Comparison of ENCODE assay signal across 11 cellular contexts in the genomic region with DNA sequence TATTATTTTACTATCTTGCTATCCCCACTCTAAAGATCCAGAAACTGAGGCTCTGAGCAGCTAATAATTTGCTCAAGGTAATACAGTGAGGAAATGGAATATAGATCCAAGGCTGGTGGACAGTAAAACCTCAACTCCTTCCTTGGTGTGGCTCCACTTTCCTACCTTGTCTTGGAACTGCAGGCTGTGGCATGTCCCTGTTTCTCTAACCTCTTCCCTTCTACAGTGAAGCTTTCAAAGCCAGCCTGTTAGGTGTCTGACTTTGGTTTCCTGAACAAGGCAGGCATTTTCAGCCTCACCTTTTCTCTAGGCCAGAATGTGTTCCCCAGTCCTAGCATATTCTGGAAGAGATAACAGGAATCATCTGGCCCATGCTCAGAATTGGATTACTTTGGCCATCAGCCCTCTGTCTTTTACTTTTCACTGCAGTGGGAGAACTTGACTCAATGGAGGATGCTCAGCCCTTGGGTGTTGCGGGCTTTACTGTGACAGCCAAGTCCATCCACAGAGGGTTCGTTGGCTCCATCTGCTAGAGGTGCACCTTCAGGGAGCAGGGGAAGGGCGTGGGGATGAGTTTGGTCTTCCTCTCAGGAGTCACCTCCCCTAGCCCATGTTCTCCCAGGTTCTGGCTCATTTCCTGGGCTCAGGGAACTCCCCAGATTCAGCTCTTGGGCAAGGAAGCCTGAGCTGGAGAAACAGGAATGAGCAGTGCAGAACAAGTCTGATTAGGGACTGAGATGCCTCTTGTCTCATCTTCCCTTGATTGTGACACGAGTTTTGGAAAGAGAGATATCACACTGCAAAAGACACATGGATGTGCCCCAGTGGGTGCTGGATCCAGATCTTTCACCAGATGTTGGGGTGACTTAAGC. TPM values are rescaled to one million over a fixed set of nuclear protein-coding genes. Genes with fewer than 3 reads are reported as not detected.
DNase-seq lines count a peak whose midpoint lies in the region; ATAC-seq lines count a peak whose summit lies in the region.
"Had no signal": no experiment of that assay in that cellular context is flagged by ENCODE, and none has a peak within 500 bp of the region (broad histone marks: within the 10 kb centered on the region; RNA-seq: fewer than 3 reads in every experiment).

No MANE protein-coding gene starts in this region.

- no peak for DNase-seq in activated naive CD4-positive, alpha-beta T cell treated with anti-CD3 and anti-CD28 coated beads for 36 hours
- no peak for DNase-seq in activated naive CD4-positive, alpha-beta T cell treated with Interleukin-2 at 50 U/mL for 16 hours
- DNase-seq in activated naive CD8-positive, alpha-beta T cell treated with anti-CD3 and anti-CD28 coated beads, Interleukin-2, amount 10 ng/mL, durations not matched to agents 7 days and 5 days = no peak
- DNase-seq in substantia nigra (lab: John Stamatoyannopoulos, UW) (peak in 1 of 49 donors; percentile 56), occipital lobe (lab: John Stamatoyannopoulos, UW) (no peak), sciatic nerve (ENCODE audit: low spot score) (no peak)
- DNase-seq: right lobe of liver had no signal

- peaks cover 40% of the 10 kb centered on the region for H3K27me3 ChIP-seq in iPS-18a (ENCODE audit: control insufficient read depth, insufficient read depth, low read length)
- H3K27me3 ChIP-seq: right lobe of liver had no signal

- H3K4me1 ChIP-seq in iPS-18a (ENCODE audit: control insufficient read depth, low read depth, low read length) = peaks cover 22% of the 10 kb centered on the region

- H3K36me3 ChIP-seq in iPS-18a (ENCODE audit: control insufficient read depth, low read depth, low read length) = no peaks in the 10 kb centered on the region
- H3K36me3 ChIP-seq: right lobe of liver had no signal

- H3K4me1 Mint-ChIP-seq in activated naive CD4-positive, alpha-beta T cell treated with anti-CD3 and anti-CD28 coated beads for 36 hours (ENCODE audit: low read depth) = peaks cover 36% of the 10 kb centered on the region
- peaks cover 21% of the 10 kb centered on the region for H3K4me1 Mint-ChIP-seq in activated naive CD8-positive, alpha-beta T cell treated with anti-CD3 and anti-CD28 coated beads, Interleukin-2, amount 10 ng/mL, durations not matched to agents 7 days and 5 days

- peaks cover 17% of the 10 kb centered on the region for H3K36me3 Mint-ChIP-seq in activated naive CD4-positive, alpha-beta T cell treated with anti-CD3 and anti-CD28 coated beads for 36 hours (ENCODE audit: low read depth)
- H3K36me3 Mint-ChIP-seq in activated naive CD8-positive, alpha-beta T cell treated with anti-CD3 and anti-CD28 coated beads, Interleukin-2, amount 10 ng/mL, durations not matched to agents 7 days and 5 days = no peaks in the 10 kb centered on the region

- CTCF ChIA-PET in activated naive CD4-positive, alpha-beta T cell treated with anti-CD3 and anti-CD28 coated beads for 36 hours (lab: Charles Lee) = interaction anchor here (0.8 to 3.1 kb wide), 9 partner anchors 9 to 148 kb away, joined by 3 to 24 read pairs (median 3); no protein-coding TSS in a partner anchor

- no peak overlapping the region for H3K9ac ChIP-seq in iPS-18a (ENCODE audit: low read length)

- no peak overlapping the region for H3K27ac Mint-ChIP-seq in activated naive CD4-positive, alpha-beta T cell treated with anti-CD3 and anti-CD28 coated beads for 36 hours
- no peak overlapping the region for H3K27ac Mint-ChIP-seq in activated naive CD8-positive, alpha-beta T cell treated with anti-CD3 and anti-CD28 coated beads, Interleukin-2, amount 10 ng/mL, durations not matched to agents 7 days and 5 days

- ATAC-seq in activated naive CD8-positive, alpha-beta T cell treated with anti-CD3 and anti-CD28 coated beads, Interleukin-2, amount 10 ng/mL, durations not matched to agents 7 days and 5 days (ENCODE audit: low read depth) = no peak
- ATAC-seq in sciatic nerve (no peak), HG03108 (IDR thresholded peaks at IDR 0.05; ENCODE audit: unreplicated experiment) (no peak)

- POLR2A ChIA-PET in activated naive CD8-positive, alpha-beta T cell treated with anti-CD3 and anti-CD28 coated beads, Interleukin-2, amount 10 ng/mL, durations not matched to agents 7 days and 5 days (lab: Charles Lee) = no interaction called here

- H3K27me3 Mint-ChIP-seq in activated naive CD4-positive, alpha-beta T cell treated with anti-CD3 and anti-CD28 coated beads for 36 hours (ENCODE audit: low read depth) = peaks cover 25% of the 10 kb centered on the region
- peaks cover 35% of the 10 kb centered on the region for H3K27me3 Mint-ChIP-seq in activated naive CD8-positive, alpha-beta T cell treated with anti-CD3 and anti-CD28 coated beads, Interleukin-2, amount 10 ng/mL, durations not matched to agents 7 days and 5 days

- intact Hi-C loops in activated naive CD4-positive, alpha-beta T cell treated with anti-CD3 and anti-CD28 coated beads for 36 hours (cut with micrococcal nuclease) = loop anchor here (1.0 to 10.0 kb wide), 5 partner anchors 9 to 1996 kb away; no protein-coding TSS in a partner anchor
- intact Hi-C loops in sciatic nerve (cut with DNase I) = no loop called here

- H3K27ac ChIP-seq in iPS-18a (ENCODE audit: low read length) (no peak overlapping the region), substantia nigra (ENCODE audit: low read depth, low read length, poor library complexity, severe bottlenecking) (peak overlapping the region; percentile 98)
- H3K27ac ChIP-seq: right lobe of liver had no signal

- peak overlapping the region; percentile 76 for H3K4me3 Mint-ChIP-seq in activated naive CD4-positive, alpha-beta T cell treated with anti-CD3 and anti-CD28 coated beads for 36 hours
- H3K4me3 Mint-ChIP-seq in activated naive CD8-positive, alpha-beta T cell treated with anti-CD3 and anti-CD28 coated beads, Interleukin-2, amount 10 ng/mL, durations not matched to agents 7 days and 5 days = peak overlapping the region; percentile 59

- H3K9me3 ChIP-seq in iPS-18a (ENCODE audit: control insufficient read depth, low read depth, low read length) = no peaks in the 10 kb centered on the region
- H3K9me3 ChIP-seq: right lobe of liver had no signal

- no peaks in the 10 kb centered on the region for H3K9me3 Mint-ChIP-seq in activated naive CD4-positive, alpha-beta T cell treated with anti-CD3 and anti-CD28 coated beads for 36 hours
- H3K9me3 Mint-ChIP-seq in activated naive CD8-positive, alpha-beta T cell treated with anti-CD3 and anti-CD28 coated beads, Interleukin-2, amount 10 ng/mL, durations not matched to agents 7 days and 5 days = no peaks in the 10 kb centered on the region

- peak overlapping the region; percentile 68 for H3K4me3 ChIP-seq in iPS-18a (ENCODE audit: low read length)

RNA-seq across cellular contexts. Expression of a gene that starts 1.1 kb away (rescaled TPM):
- 10 to 100 TPM; 10.1 TPM for total RNA-seq in activated naive CD4-positive, alpha-beta T cell treated with anti-CD3 and anti-CD28 coated beads for 36 hours
- total RNA-seq in activated naive CD8-positive, alpha-beta T cell treated with anti-CD3 and anti-CD28 coated beads, Interleukin-2, amount 10 ng/mL, durations not matched to agents 7 days and 5 days = not detected
- not detected for total RNA-seq in occipital lobe
- total RNA-seq in sciatic nerve = 0.36 TPM
- total RNA-seq: cerebellum, liver had no signal
